15 cellular contexts compared by ENCODE assay signal in genomic region chr13:102677122-102677521, GRCh38. TPM values are rescaled to one million over a fixed set of nuclear protein-coding genes. Genes with fewer than 3 reads are reported as not detected.
DNase-seq lines count a peak whose midpoint lies in the region; ATAC-seq and TF ChIP-seq lines count a peak whose summit lies in the region.
"Had no signal": no experiment of that assay in that cellular context is flagged by ENCODE, and none has a peak within 500 bp of the region (broad histone marks: within the 10 kb centered on the region; RNA-seq: fewer than 3 reads in every experiment).

No MANE protein-coding gene starts in this region.

- peaks cover 75% of the 10 kb centered on the region for H3K36me3 ChIP-seq in CD4-positive, CD25-positive, alpha-beta regulatory T cell (ENCODE audit: control insufficient read depth, insufficient read depth, low read length)

- TF ChIP-seq CTCF in CD4-positive, alpha-beta T cell (IDR thresholded peaks at IDR 0.05) = no peak
- TF ChIP-seq CTCF in glutamatergic neuron (IDR thresholded peaks at IDR 0.05; ENCODE audit: partially characterized antibody, unreplicated experiment) (no peak), dorsolateral prefrontal cortex (IDR thresholded peaks at IDR 0.05 in 54 of 56, conservative IDR thresholded peaks at IDR 0.05 in 2 of 56; ENCODE audit: low read depth in 1 of 56, partially characterized antibody in 56 of 56) (no peak)

- intact Hi-C loops in CD4-positive, alpha-beta T cell (cut with DNase I, micrococcal nuclease) = no loop called here
- intact Hi-C loops in dorsolateral prefrontal cortex (cut with DNase I) = no loop called here

- no peak for ATAC-seq in CD4-positive, CD25-positive, alpha-beta regulatory T cell (ENCODE audit: low read depth in 2 of 2)
- ATAC-seq in CD4-positive, alpha-beta T cell (ENCODE audit: poor library complexity) = no peak
- no peak for ATAC-seq in HG03442 (IDR thresholded peaks at IDR 0.05; ENCODE audit: unreplicated experiment)

- no peaks in the 10 kb centered on the region for H3K4me1 ChIP-seq in CD4-positive, CD25-positive, alpha-beta regulatory T cell (ENCODE audit: control insufficient read depth, insufficient read depth, low read length, poor library complexity, severe bottlenecking)
- H3K4me1 ChIP-seq: BE2C had no signal

- peaks cover 6 to 19% (median 15%) of the 10 kb centered on the region in 4 donors for H3K4me1 Mint-ChIP-seq in CD4-positive, CD25-positive, alpha-beta regulatory T cell
- H3K4me1 Mint-ChIP-seq in CD4-positive, alpha-beta T cell (ENCODE audit: low read depth) = peaks cover 16% of the 10 kb centered on the region
- H3K4me1 Mint-ChIP-seq in glutamatergic neuron (ENCODE audit: low read depth, unreplicated experiment) = peaks cover 13% of the 10 kb centered on the region

- H3K27me3 ChIP-seq in CD4-positive, CD25-positive, alpha-beta regulatory T cell (ENCODE audit: control insufficient read depth, insufficient read depth, low read length) = no peaks in the 10 kb centered on the region
- no peaks in the 10 kb centered on the region for H3K27me3 ChIP-seq in CD4-positive, alpha-beta T cell (ENCODE audit: control insufficient read depth, insufficient read depth, low read length)
- H3K27me3 ChIP-seq in dorsolateral prefrontal cortex = no peaks in the 10 kb centered on the region
- H3K27me3 ChIP-seq: BE2C had no signal

- no peaks in the 10 kb centered on the region for H3K9me3 ChIP-seq in CD4-positive, CD25-positive, alpha-beta regulatory T cell (ENCODE audit: control insufficient read depth in 2 of 2, low read length in 2 of 2)
- no peaks in the 10 kb centered on the region for H3K9me3 ChIP-seq in CD4-positive, alpha-beta T cell (ENCODE audit: control insufficient read depth, low read length)
- H3K9me3 ChIP-seq: BE2C had no signal

- peaks cover 0 to 1% (median 0%) of the 10 kb centered on the region in 7 donors for H3K9me3 Mint-ChIP-seq in CD4-positive, CD25-positive, alpha-beta regulatory T cell
- no peaks in the 10 kb centered on the region for H3K9me3 Mint-ChIP-seq in CD4-positive, alpha-beta T cell
- no peaks in the 10 kb centered on the region for H3K9me3 Mint-ChIP-seq in glutamatergic neuron (ENCODE audit: unreplicated experiment)
- H3K9me3 Mint-ChIP-seq: H9 had no signal

- H3K27ac Mint-ChIP-seq in CD4-positive, CD25-positive, alpha-beta regulatory T cell = peak overlapping the region; percentile 7 to 97 (median 26)
- H3K27ac Mint-ChIP-seq in CD4-positive, alpha-beta T cell = peak overlapping the region; percentile 16
- peak overlapping the region; percentile 41 for H3K27ac Mint-ChIP-seq in glutamatergic neuron (ENCODE audit: unreplicated experiment)
- H3K27ac Mint-ChIP-seq: H9 had no signal

- POLR2A ChIA-PET in CD4-positive, alpha-beta T cell (lab: Charles Lee) = interaction anchor here (1.6 kb wide), 1 partner anchor 168 kb away, joined by 4 read pairs; the partner anchor contains the start of gene ERCC5

- no peak for DNase-seq in CD4-positive, CD25-positive, alpha-beta regulatory T cell
- DNase-seq in CD4-positive, alpha-beta T cell = no peak
- DNase-seq in NCI-H187 (lab: John Stamatoyannopoulos, UW) (peak; percentile 59 to 90), glutamatergic neuron (no peak), caudate nucleus (lab: John Stamatoyannopoulos, UW) (no peak), dorsolateral prefrontal cortex (no peak)
- DNase-seq: BE2C, H9, Kasumi-1, NCI-H1930, NCI-H345, NCI-H526 treated with DMSO at 0.1 percent for 48 hours, PC-9 had no signal

- peaks cover 40% of the 10 kb centered on the region for H3K36me3 Mint-ChIP-seq in CD4-positive, CD25-positive, alpha-beta regulatory T cell
- H3K36me3 Mint-ChIP-seq in CD4-positive, alpha-beta T cell (ENCODE audit: low read depth) = peaks cover 78% of the 10 kb centered on the region
- H3K36me3 Mint-ChIP-seq in glutamatergic neuron (ENCODE audit: unreplicated experiment) = no peaks in the 10 kb centered on the region

- H3K27ac ChIP-seq in CD4-positive, CD25-positive, alpha-beta regulatory T cell (ENCODE audit: insufficient read depth, low read length, poor library complexity, severe bottlenecking) = no peak overlapping the region
- H3K27ac ChIP-seq in CD4-positive, alpha-beta T cell (ENCODE audit: low read depth, low read length) = no peak overlapping the region
- H3K27ac ChIP-seq in caudate nucleus (ENCODE audit: low read depth, low read length) (no peak overlapping the region), dorsolateral prefrontal cortex (no peak overlapping the region)
- H3K27ac ChIP-seq: PC-9 had no signal

- no peaks in the 10 kb centered on the region for H3K27me3 Mint-ChIP-seq in CD4-positive, CD25-positive, alpha-beta regulatory T cell
- H3K27me3 Mint-ChIP-seq in CD4-positive, alpha-beta T cell = no peaks in the 10 kb centered on the region
- no peaks in the 10 kb centered on the region for H3K27me3 Mint-ChIP-seq in glutamatergic neuron (ENCODE audit: unreplicated experiment)

- no peak overlapping the region for H3K4me3 Mint-ChIP-seq in CD4-positive, CD25-positive, alpha-beta regulatory T cell
- no peak overlapping the region for H3K4me3 Mint-ChIP-seq in CD4-positive, alpha-beta T cell
- no peak overlapping the region for H3K4me3 Mint-ChIP-seq in glutamatergic neuron (ENCODE audit: unreplicated experiment)
- H3K4me3 Mint-ChIP-seq: H9 had no signal

- H3K4me3 ChIP-seq in CD4-positive, CD25-positive, alpha-beta regulatory T cell (ENCODE audit: low read depth, low read length) = no peak overlapping the region
- H3K4me3 ChIP-seq in dorsolateral prefrontal cortex = no peak overlapping the region
- H3K4me3 ChIP-seq: PC-9 had no signal

- CTCF ChIA-PET in CD4-positive, alpha-beta T cell (lab: Charles Lee) = interaction anchor here (1.2 kb wide), 1 partner anchor 93 kb away, joined by 3 read pairs; no protein-coding TSS in a partner anchor

RNA-seq across cellular contexts. Expression of gene METTL21C, which starts 17.7 kb away (rescaled TPM):
- total RNA-seq in CD4-positive, CD25-positive, alpha-beta regulatory T cell = not detected
- polyA plus RNA-seq in CD4-positive, CD25-positive, alpha-beta regulatory T cell = not detected
- not detected for total RNA-seq in CD4-positive, alpha-beta T cell
- total RNA-seq in glutamatergic neuron (ENCODE audit: unreplicated experiment) = not detected
- total RNA-seq in dorsolateral prefrontal cortex = 1 to 10 TPM in 87 of 120 experiments, under 1 TPM in 24, not detected in 9; 0.39 to 8.8 (median 1.9) TPM
- total RNA-seq: H9, PC-9 had no signal
- polyA plus RNA-seq: AG04450 had no signal

Comparison
In these comparisons a context has a peak if more than half of its experiments do, and no peak if none do; other contexts are left out.
1. DNase-seq: peak in NCI-H187 (2 of 2); none in CD4-positive, CD25-positive, alpha-beta regulatory T cell (0 of 3), CD4-positive, alpha-beta T cell (0 of 10), glutamatergic neuron (single experiment), caudate nucleus (0 of 61) and dorsolateral prefrontal cortex (0 of 10).
2. Peak in every context shown above with its lines, with median percentiles within 50 percentile points of each other: H3K27ac Mint-ChIP-seq.